2 cellular contexts compared by ENCODE assay signal in the genomic region with DNA sequence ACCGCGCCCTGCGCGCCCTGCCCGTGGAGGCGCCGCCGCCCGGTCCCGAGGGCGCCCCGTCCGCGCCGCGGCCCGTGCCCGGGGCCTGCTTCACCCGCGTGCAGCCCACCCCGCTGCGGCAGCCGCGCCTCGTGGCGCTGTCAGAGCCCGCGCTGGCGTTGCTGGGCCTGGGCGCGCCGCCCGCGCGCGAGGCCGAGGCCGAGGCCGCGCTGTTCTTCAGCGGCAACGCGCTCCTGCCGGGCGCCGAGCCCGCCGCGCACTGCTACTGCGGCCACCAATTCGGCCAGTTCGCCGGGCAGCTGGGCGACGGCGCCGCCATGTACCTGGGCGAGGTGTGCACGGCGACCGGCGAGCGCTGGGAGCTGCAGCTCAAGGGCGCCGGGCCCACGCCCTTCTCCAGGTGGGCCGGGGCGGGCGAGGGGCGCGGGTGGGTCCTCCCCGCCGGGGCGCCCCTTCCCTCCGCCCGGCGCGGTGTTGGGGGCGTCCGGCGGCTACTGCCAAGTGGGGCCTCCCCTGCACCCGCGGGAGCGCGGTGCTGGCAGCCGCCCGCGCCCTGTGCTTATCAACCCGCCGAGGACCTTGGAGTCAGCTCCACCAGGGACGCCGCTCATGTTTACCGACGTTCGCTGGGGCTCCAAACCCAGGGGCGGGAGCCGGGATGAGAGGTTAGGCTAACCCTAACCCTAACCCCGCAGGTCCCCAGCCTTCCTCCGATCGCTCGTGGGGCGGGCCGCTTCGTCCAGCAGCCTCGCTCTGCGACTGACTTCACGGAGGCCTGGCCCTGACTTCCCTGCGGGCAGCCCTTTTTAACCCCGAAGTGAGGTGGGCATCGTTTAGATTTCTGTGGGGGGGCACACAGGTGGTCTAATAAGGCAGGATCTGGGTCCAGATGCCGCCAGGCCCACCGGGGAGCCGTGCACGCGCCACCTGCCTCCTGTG.
A peak's percentile ranks its signal among the peaks of the same experiment; 100 is the strongest.
TF ChIP-seq lines count a peak whose summit lies in the region.

No MANE protein-coding gene starts in this region.

TF ChIP-seq in IMR-90, 13 proteins besides CTCF, POLR2A, EP300 and RAD21:
- no peak for TF ChIP-seq MAFK (IDR thresholded peaks at IDR 0.05; ENCODE audit: low read depth, low read length)
- peak; percentile 81; the same call in 1 of the 2 replicates for TF ChIP-seq MXI1 (IDR thresholded peaks at IDR 0.05; ENCODE audit: borderline replicate concordance, low read depth, low read length)
- TF ChIP-seq, protein P1, sequence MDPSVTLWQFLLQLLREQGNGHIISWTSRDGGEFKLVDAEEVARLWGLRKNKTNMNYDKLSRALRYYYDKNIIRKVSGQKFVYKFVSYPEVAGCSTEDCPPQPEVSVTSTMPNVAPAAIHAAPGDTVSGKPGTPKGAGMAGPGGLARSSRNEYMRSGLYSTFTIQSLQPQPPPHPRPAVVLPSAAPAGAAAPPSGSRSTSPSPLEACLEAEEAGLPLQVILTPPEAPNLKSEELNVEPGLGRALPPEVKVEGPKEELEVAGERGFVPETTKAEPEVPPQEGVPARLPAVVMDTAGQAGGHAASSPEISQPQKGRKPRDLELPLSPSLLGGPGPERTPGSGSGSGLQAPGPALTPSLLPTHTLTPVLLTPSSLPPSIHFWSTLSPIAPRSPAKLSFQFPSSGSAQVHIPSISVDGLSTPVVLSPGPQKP (IDR thresholded peaks at IDR 0.05; ENCODE audit: borderline replicate concordance, low read depth, low read length), result no peak
- TF ChIP-seq RFX5 (IDR thresholded peaks at IDR 0.05; ENCODE audit: low read depth, low read length), result no peak
- TF ChIP-seq, protein P2, sequence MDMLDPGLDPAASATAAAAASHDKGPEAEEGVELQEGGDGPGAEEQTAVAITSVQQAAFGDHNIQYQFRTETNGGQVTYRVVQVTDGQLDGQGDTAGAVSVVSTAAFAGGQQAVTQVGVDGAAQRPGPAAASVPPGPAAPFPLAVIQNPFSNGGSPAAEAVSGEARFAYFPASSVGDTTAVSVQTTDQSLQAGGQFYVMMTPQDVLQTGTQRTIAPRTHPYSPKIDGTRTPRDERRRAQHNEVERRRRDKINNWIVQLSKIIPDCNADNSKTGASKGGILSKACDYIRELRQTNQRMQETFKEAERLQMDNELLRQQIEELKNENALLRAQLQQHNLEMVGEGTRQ (IDR thresholded peaks at IDR 0.05; ENCODE audit: low read depth, low read length), result no peak
- TF ChIP-seq NFE2L2 (IDR thresholded peaks at IDR 0.05; ENCODE audit: low read depth, low read length), result no peak

TF ChIP-seq in K562, 482 proteins besides CTCF, POLR2A, EP300 and RAD21 (continues in another document):
- no peak for TF ChIP-seq ZNF507 (tag; conservative IDR thresholded peaks at IDR 0.05)
- 0 out of 4 replicates have a peak, but pooled peaks of 1 of the 2 experiments have one; percentile 33 for TF ChIP-seq NONO (IDR thresholded peaks at IDR 0.05; ENCODE audit: low read depth in 2 of 2, low read length in 1 of 2)
- TF ChIP-seq SIN3B (IDR thresholded peaks at IDR 0.05; ENCODE audit: low read depth), result 0 out of 2 replicates have a peak, but pooled peaks have one; percentile 16
- TF ChIP-seq ERF (CRISPR knock-in tag; IDR thresholded peaks at IDR 0.05), result peak; percentile 78; the same call in 1 of the 2 replicates
- no peak for TF ChIP-seq NR4A1 (CRISPR knock-in tag; IDR thresholded peaks at IDR 0.05)
- no peak for TF ChIP-seq NR4A1 (tag; IDR thresholded peaks at IDR 0.05)
- no peak for TF ChIP-seq EHMT2 (IDR thresholded peaks at IDR 0.05)
- TF ChIP-seq, protein P3, sequence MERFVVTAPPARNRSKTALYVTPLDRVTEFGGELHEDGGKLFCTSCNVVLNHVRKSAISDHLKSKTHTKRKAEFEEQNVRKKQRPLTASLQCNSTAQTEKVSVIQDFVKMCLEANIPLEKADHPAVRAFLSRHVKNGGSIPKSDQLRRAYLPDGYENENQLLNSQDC (CRISPR knock-in tag; IDR thresholded peaks at IDR 0.05), result no peak
- no peak for TF ChIP-seq ZNF316 (IDR thresholded peaks at IDR 0.05)
- no peak for TF ChIP-seq ZNF121 (CRISPR knock-in tag; conservative IDR thresholded peaks at IDR 0.05)
- TF ChIP-seq SLC30A9 (CRISPR knock-in tag; IDR thresholded peaks at IDR 0.05), result no peak
- no peak for TF ChIP-seq NFYB (IDR thresholded peaks at IDR 0.05; ENCODE audit: extremely low read depth, insufficient read length)
- TF ChIP-seq RBM34 (IDR thresholded peaks at IDR 0.05; ENCODE audit: borderline replicate concordance, insufficient read depth, low read length), result no peak
- TF ChIP-seq MXI1 (IDR thresholded peaks at IDR 0.05; ENCODE audit: low read depth, low read length), result no peak
- peak; percentile 15; the same call in 1 of the 2 replicates for TF ChIP-seq RBFOX2 (IDR thresholded peaks at IDR 0.05; ENCODE audit: low read depth, low read length)
- TF ChIP-seq, protein P4, sequence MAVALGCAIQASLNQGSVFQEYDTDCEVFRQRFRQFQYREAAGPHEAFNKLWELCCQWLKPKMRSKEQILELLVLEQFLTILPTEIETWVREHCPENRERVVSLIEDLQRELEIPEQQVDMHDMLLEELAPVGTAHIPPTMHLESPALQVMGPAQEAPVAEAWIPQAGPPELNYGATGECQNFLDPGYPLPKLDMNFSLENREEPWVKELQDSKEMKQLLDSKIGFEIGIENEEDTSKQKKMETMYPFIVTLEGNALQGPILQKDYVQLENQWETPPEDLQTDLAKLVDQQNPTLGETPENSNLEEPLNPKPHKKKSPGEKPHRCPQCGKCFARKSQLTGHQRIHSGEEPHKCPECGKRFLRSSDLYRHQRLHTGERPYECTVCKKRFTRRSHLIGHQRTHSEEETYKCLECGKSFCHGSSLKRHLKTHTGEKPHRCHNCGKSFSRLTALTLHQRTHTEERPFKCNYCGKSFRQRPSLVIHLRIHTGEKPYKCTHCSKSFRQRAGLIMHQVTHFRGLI (CRISPR knock-in tag; IDR thresholded peaks at IDR 0.05), result no peak
- TF ChIP-seq, protein P5, sequence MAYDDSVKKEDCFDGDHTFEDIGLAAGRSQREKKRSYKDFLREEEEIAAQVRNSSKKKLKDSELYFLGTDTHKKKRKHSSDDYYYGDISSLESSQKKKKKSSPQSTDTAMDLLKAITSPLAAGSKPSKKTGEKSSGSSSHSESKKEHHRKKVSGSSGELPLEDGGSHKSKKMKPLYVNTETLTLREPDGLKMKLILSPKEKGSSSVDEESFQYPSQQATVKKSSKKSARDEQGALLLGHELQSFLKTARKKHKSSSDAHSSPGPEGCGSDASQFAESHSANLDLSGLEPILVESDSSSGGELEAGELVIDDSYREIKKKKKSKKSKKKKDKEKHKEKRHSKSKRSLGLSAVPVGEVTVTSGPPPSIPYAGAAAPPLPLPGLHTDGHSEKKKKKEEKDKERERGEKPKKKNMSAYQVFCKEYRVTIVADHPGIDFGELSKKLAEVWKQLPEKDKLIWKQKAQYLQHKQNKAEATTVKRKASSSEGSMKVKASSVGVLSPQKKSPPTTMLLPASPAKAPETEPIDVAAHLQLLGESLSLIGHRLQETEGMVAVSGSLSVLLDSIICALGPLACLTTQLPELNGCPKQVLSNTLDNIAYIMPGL (CRISPR knock-in tag; IDR thresholded peaks at IDR 0.05), result 0 out of 2 replicates have a peak, but pooled peaks have one; percentile 22
- TF ChIP-seq NBN (IDR thresholded peaks at IDR 0.05; ENCODE audit: low read depth), result no peak
- TF ChIP-seq TCFL5 (CRISPR knock-in tag; conservative IDR thresholded peaks at IDR 0.05), result no peak
- TF ChIP-seq U2AF1 (optimal IDR thresholded peaks at IDR 0.05; ENCODE audit: low read depth, low read length), result no peak
- TF ChIP-seq SP2 (IDR thresholded peaks at IDR 0.05; ENCODE audit: extremely low read depth, low read depth, low read length, poor library complexity, severe bottlenecking), result no peak
- TF ChIP-seq, protein P6, sequence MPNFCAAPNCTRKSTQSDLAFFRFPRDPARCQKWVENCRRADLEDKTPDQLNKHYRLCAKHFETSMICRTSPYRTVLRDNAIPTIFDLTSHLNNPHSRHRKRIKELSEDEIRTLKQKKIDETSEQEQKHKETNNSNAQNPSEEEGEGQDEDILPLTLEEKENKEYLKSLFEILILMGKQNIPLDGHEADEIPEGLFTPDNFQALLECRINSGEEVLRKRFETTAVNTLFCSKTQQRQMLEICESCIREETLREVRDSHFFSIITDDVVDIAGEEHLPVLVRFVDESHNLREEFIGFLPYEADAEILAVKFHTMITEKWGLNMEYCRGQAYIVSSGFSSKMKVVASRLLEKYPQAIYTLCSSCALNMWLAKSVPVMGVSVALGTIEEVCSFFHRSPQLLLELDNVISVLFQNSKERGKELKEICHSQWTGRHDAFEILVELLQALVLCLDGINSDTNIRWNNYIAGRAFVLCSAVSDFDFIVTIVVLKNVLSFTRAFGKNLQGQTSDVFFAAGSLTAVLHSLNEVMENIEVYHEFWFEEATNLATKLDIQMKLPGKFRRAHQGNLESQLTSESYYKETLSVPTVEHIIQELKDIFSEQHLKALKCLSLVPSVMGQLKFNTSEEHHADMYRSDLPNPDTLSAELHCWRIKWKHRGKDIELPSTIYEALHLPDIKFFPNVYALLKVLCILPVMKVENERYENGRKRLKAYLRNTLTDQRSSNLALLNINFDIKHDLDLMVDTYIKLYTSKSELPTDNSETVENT (CRISPR knock-in tag; IDR thresholded peaks at IDR 0.05), result no peak
- TF ChIP-seq CBX5 (IDR thresholded peaks at IDR 0.05; ENCODE audit: borderline replicate concordance, low read depth), result no peak
- no peak for TF ChIP-seq RB1 (IDR thresholded peaks at IDR 0.05; ENCODE audit: low read depth)
- TF ChIP-seq, protein P7, sequence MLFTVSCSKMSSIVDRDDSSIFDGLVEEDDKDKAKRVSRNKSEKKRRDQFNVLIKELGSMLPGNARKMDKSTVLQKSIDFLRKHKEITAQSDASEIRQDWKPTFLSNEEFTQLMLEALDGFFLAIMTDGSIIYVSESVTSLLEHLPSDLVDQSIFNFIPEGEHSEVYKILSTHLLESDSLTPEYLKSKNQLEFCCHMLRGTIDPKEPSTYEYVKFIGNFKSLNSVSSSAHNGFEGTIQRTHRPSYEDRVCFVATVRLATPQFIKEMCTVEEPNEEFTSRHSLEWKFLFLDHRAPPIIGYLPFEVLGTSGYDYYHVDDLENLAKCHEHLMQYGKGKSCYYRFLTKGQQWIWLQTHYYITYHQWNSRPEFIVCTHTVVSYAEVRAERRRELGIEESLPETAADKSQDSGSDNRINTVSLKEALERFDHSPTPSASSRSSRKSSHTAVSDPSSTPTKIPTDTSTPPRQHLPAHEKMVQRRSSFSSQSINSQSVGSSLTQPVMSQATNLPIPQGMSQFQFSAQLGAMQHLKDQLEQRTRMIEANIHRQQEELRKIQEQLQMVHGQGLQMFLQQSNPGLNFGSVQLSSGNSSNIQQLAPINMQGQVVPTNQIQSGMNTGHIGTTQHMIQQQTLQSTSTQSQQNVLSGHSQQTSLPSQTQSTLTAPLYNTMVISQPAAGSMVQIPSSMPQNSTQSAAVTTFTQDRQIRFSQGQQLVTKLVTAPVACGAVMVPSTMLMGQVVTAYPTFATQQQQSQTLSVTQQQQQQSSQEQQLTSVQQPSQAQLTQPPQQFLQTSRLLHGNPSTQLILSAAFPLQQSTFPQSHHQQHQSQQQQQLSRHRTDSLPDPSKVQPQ (CRISPR knock-in tag; IDR thresholded peaks at IDR 0.05; ENCODE audit: borderline replicate concordance), result no peak
- no peak for TF ChIP-seq E2F3 (CRISPR knock-in tag; IDR thresholded peaks at IDR 0.05)
- TF ChIP-seq PYGO2 (tag; IDR thresholded peaks at IDR 0.05), result no peak
- no peak for TF ChIP-seq CXXC5 (CRISPR knock-in tag; IDR thresholded peaks at IDR 0.05)
- TF ChIP-seq ZNF224 (CRISPR knock-in tag; IDR thresholded peaks at IDR 0.05), result no peak
- TF ChIP-seq, protein P8, sequence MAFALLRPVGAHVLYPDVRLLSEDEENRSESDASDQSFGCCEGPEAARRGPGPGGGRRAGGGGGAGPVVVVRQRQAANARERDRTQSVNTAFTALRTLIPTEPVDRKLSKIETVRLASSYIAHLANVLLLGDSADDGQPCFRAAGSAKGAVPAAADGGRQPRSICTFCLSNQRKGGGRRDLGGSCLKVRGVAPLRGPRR (CRISPR knock-in tag; IDR thresholded peaks at IDR 0.05), result no peak
- no peak for TF ChIP-seq HOXB6 (CRISPR knock-in tag; IDR thresholded peaks at IDR 0.05; ENCODE audit: borderline replicate concordance)
- TF ChIP-seq CC2D1A (IDR thresholded peaks at IDR 0.05), result no peak
- TF ChIP-seq, protein P9, sequence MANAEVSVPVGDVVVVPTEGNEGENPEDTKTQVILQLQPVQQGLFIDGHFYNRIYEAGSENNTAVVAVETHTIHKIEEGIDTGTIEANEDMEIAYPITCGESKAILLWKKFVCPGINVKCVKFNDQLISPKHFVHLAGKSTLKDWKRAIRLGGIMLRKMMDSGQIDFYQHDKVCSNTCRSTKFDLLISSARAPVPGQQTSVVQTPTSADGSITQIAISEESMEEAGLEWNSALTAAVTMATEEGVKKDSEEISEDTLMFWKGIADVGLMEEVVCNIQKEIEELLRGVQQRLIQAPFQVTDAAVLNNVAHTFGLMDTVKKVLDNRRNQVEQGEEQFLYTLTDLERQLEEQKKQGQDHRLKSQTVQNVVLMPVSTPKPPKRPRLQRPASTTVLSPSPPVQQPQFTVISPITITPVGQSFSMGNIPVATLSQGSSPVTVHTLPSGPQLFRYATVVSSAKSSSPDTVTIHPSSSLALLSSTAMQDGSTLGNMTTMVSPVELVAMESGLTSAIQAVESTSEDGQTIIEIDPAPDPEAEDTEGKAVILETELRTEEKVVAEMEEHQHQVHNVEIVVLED (CRISPR knock-in tag; IDR thresholded peaks at IDR 0.05), result no peak
- TF ChIP-seq SMARCA5 (IDR thresholded peaks at IDR 0.05), result no peak
- TF ChIP-seq ZNF23 (CRISPR knock-in tag; IDR thresholded peaks at IDR 0.05), result no peak
- TF ChIP-seq, protein P10, sequence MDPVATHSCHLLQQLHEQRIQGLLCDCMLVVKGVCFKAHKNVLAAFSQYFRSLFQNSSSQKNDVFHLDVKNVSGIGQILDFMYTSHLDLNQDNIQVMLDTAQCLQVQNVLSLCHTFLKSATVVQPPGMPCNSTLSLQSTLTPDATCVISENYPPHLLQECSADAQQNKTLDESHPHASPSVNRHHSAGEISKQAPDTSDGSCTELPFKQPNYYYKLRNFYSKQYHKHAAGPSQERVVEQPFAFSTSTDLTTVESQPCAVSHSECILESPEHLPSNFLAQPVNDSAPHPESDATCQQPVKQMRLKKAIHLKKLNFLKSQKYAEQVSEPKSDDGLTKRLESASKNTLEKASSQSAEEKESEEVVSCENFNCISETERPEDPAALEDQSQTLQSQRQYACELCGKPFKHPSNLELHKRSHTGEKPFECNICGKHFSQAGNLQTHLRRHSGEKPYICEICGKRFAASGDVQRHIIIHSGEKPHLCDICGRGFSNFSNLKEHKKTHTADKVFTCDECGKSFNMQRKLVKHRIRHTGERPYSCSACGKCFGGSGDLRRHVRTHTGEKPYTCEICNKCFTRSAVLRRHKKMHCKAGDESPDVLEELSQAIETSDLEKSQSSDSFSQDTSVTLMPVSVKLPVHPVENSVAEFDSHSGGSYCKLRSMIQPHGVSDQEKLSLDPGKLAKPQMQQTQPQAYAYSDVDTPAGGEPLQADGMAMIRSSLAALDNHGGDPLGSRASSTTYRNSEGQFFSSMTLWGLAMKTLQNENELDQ (CRISPR knock-in tag; IDR thresholded peaks at IDR 0.05; ENCODE audit: borderline replicate concordance), result no peak
- TF ChIP-seq, protein P11, sequence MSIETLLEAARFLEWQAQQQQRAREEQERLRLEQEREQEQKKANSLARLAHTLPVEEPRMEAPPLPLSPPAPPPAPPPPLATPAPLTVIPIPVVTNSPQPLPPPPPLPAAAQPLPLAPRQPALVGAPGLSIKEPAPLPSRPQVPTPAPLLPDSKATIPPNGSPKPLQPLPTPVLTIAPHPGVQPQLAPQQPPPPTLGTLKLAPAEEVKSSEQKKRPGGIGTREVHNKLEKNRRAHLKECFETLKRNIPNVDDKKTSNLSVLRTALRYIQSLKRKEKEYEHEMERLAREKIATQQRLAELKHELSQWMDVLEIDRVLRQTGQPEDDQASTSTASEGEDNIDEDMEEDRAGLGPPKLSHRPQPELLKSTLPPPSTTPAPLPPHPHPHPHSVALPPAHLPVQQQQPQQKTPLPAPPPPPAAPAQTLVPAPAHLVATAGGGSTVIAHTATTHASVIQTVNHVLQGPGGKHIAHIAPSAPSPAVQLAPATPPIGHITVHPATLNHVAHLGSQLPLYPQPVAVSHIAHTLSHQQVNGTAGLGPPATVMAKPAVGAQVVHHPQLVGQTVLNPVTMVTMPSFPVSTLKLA (conservative IDR thresholded peaks at IDR 0.05), result no peak
